12 cellular contexts compared by ENCODE assay signal in the genomic region with DNA sequence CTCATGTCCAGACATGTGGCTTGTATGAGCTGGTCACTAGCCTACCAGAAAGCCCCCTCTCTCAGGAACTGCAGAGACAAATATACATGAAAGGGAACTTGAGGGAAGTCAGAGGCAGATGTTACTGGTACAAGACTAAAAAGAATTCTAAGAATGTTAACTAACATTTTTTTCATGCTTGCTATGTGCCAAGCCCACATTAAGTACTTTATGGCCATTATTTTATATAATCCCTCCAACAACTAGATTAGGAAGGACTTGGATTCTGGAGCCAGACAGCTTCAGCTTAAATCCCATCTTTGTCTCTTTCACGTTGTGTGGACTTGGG. TPM values are rescaled to one million over a fixed set of nuclear protein-coding genes. Genes with fewer than 3 reads are reported as not detected.
DNase-seq lines count a peak whose midpoint lies in the region; ATAC-seq, FAIRE-seq and TF ChIP-seq lines count a peak whose summit lies in the region.
"Had no signal": no experiment of that assay in that cellular context is flagged by ENCODE, and none has a peak within 500 bp of the region (broad histone marks: within the 10 kb centered on the region; RNA-seq: fewer than 3 reads in every experiment).

No MANE protein-coding gene starts in this region.

- no peaks in the 10 kb centered on the region for H3K36me3 ChIP-seq in KMS-11 (ENCODE audit: insufficient read depth)
- no peaks in the 10 kb centered on the region for H3K36me3 ChIP-seq in astrocyte (ENCODE audit: insufficient read depth, low read length)

- H3K27me3 ChIP-seq in CD4-positive, alpha-beta T cell (ENCODE audit: control insufficient read depth, insufficient read depth, low read length), result no peaks in the 10 kb centered on the region
- H3K27me3 ChIP-seq in KMS-11 (ENCODE audit: insufficient read depth, low read depth) (no peaks in the 10 kb centered on the region), astrocyte (ENCODE audit: insufficient read depth, low read length) (no peaks in the 10 kb centered on the region)

- peaks cover 19% of the 10 kb centered on the region for H3K4me1 ChIP-seq in KMS-11 (ENCODE audit: low read depth, poor library complexity, severe bottlenecking)
- H3K4me1 ChIP-seq in astrocyte (ENCODE audit: insufficient read depth, low read length), result peaks cover 2% of the 10 kb centered on the region

- H2AFZ ChIP-seq in KMS-11 (ENCODE audit: low read depth) (no peak overlapping the region), astrocyte (ENCODE audit: low read depth, low read length) (peak overlapping the region; percentile 63)

- no peak for FAIRE-seq in astrocyte (lab: Jason Lieb, UNC)

- peak overlapping the region; percentile 5 for H3K27ac ChIP-seq in CD4-positive, alpha-beta T cell (ENCODE audit: low read depth, low read length)
- H3K27ac ChIP-seq in KMS-11, result peak overlapping the region; percentile 61; the same call in 1 of the 2 replicates
- no peak overlapping the region for H3K27ac ChIP-seq in astrocyte (ENCODE audit: low read depth, low read length)

- ATAC-seq in CD4-positive, alpha-beta T cell (ENCODE audit: poor library complexity), result no peak
- no peak for ATAC-seq in naive thymus-derived CD8-positive, alpha-beta T cell
- ATAC-seq in GM21576 (IDR thresholded peaks at IDR 0.05; ENCODE audit: unreplicated experiment), result no peak
- no peak for ATAC-seq in HG03108 (IDR thresholded peaks at IDR 0.05; ENCODE audit: unreplicated experiment)

- CTCF ChIA-PET in CD4-positive, alpha-beta T cell (lab: Charles Lee), result no interaction called here

- H3K9ac ChIP-seq in KMS-11 (no peak overlapping the region), astrocyte (ENCODE audit: low read length) (no peak overlapping the region)

- H3K9me3 ChIP-seq in CD4-positive, alpha-beta T cell (ENCODE audit: control insufficient read depth, low read length), result no peaks in the 10 kb centered on the region
- H3K9me3 ChIP-seq in astrocyte (ENCODE audit: insufficient read depth, low read depth, low read length), result no peaks in the 10 kb centered on the region

- no peak overlapping the region for H3K4me3 Mint-ChIP-seq in CD4-positive, alpha-beta T cell
- no peak overlapping the region for H3K4me3 Mint-ChIP-seq in astrocyte (ENCODE audit: unreplicated experiment)
- peak overlapping the region; percentile 33 to 78 (median 72) for H3K4me3 Mint-ChIP-seq in naive thymus-derived CD8-positive, alpha-beta T cell

- H3K4me1 Mint-ChIP-seq in CD4-positive, alpha-beta T cell (ENCODE audit: low read depth), result peaks cover 56% of the 10 kb centered on the region
- peaks cover 36% of the 10 kb centered on the region for H3K4me1 Mint-ChIP-seq in astrocyte (ENCODE audit: low read depth, unreplicated experiment)
- peaks cover 35 to 74% (median 70%) of the 10 kb centered on the region in 4 donors for H3K4me1 Mint-ChIP-seq in naive thymus-derived CD8-positive, alpha-beta T cell

- H3K4me3 ChIP-seq in KMS-11 (IDR thresholded peaks at IDR 0.05; ENCODE audit: insufficient read depth, low read depth, low read length) (no peak overlapping the region), astrocyte (ENCODE audit: insufficient read depth, low read depth, low read length) (no peak overlapping the region)

- H3K4me2 ChIP-seq in KMS-11 (no peak overlapping the region), astrocyte (ENCODE audit: low read length) (no peak overlapping the region)

- intact Hi-C loops in CD4-positive, alpha-beta T cell (cut with DNase I, micrococcal nuclease), result loop anchor here in 1 of 2 experiments (5.0 kb wide), 1 partner anchor 36 kb away; no protein-coding TSS in a partner anchor

- DNase-seq in CD4-positive, alpha-beta T cell, result no peak
- DNase-seq in astrocyte (ENCODE audit: low read depth), result peak; percentile 20
- DNase-seq in naive thymus-derived CD8-positive, alpha-beta T cell, result no peak
- no peak for DNase-seq in DMS53 (lab: John Stamatoyannopoulos, UW)
- DNase-seq in central memory CD4-positive, alpha-beta T cell, result no peak
- DNase-seq: activated CD4-positive, alpha-beta T cell treated with anti-CD3 and anti-CD28 coated beads for 4 hours; NCI-H2171; Right ventricle myocardium superior had no signal

- TF ChIP-seq CTCF in CD4-positive, alpha-beta T cell (IDR thresholded peaks at IDR 0.05), result no peak
- TF ChIP-seq CTCF in KMS-11 (conservative IDR thresholded peaks at IDR 0.05; ENCODE audit: low read depth, low read length), result no peak
- no peak for TF ChIP-seq CTCF in astrocyte (IDR thresholded peaks at IDR 0.05; ENCODE audit: insufficient read depth, low read depth, low read length)

- POLR2A ChIA-PET in CD4-positive, alpha-beta T cell (lab: Charles Lee), result interaction anchor here (1.1 to 2.1 kb wide), 3 partner anchors 9 to 25 kb away, joined by 3 to 7 read pairs (median 4); no protein-coding TSS in a partner anchor
- POLR2A ChIA-PET in naive thymus-derived CD8-positive, alpha-beta T cell (lab: Charles Lee), result interaction anchor here (1.2 to 16.3 kb wide), 3 partner anchors 9 to 21 kb away, joined by 3 to 416 read pairs (median 13); partner anchors contain the start of gene TTC9

- H3K9me3 Mint-ChIP-seq in CD4-positive, alpha-beta T cell, result no peaks in the 10 kb centered on the region
- H3K9me3 Mint-ChIP-seq in astrocyte (ENCODE audit: unreplicated experiment), result no peaks in the 10 kb centered on the region
- no peaks in the 10 kb centered on the region for H3K9me3 Mint-ChIP-seq in naive thymus-derived CD8-positive, alpha-beta T cell
- H3K9me3 Mint-ChIP-seq: activated naive CD4-positive, alpha-beta T cell treated with anti-CD3 and anti-CD28 coated beads, Interleukin-2, amount 50 U/mL, for 24 hours had no signal

- H4K20me1 ChIP-seq in KMS-11 (ENCODE audit: insufficient read depth) (no peaks in the 10 kb centered on the region), astrocyte (ENCODE audit: insufficient read depth, low read length) (no peaks in the 10 kb centered on the region)

- H3K79me2 ChIP-seq in KMS-11 (ENCODE audit: insufficient read depth, low read depth), result no peaks in the 10 kb centered on the region
- H3K79me2 ChIP-seq in astrocyte (ENCODE audit: insufficient read depth, low read length), result no peaks in the 10 kb centered on the region

- H3K27me3 Mint-ChIP-seq in CD4-positive, alpha-beta T cell, result no peaks in the 10 kb centered on the region
- H3K27me3 Mint-ChIP-seq in astrocyte (ENCODE audit: low read depth, unreplicated experiment), result no peaks in the 10 kb centered on the region
- H3K27me3 Mint-ChIP-seq in naive thymus-derived CD8-positive, alpha-beta T cell, result no peaks in the 10 kb centered on the region
- H3K27me3 Mint-ChIP-seq: activated naive CD4-positive, alpha-beta T cell treated with anti-CD3 and anti-CD28 coated beads, Interleukin-2, amount 50 U/mL, for 24 hours had no signal

- peaks cover 68% of the 10 kb centered on the region for H3K36me3 Mint-ChIP-seq in CD4-positive, alpha-beta T cell (ENCODE audit: low read depth)
- H3K36me3 Mint-ChIP-seq in astrocyte (ENCODE audit: low read depth, unreplicated experiment), result peaks cover 12% of the 10 kb centered on the region
- H3K36me3 Mint-ChIP-seq in naive thymus-derived CD8-positive, alpha-beta T cell, result peaks cover 5 to 45% (median 19%) of the 10 kb centered on the region in 3 donors

- peak overlapping the region; percentile 88 for H3K27ac Mint-ChIP-seq in CD4-positive, alpha-beta T cell
- peak overlapping the region; percentile 95 for H3K27ac Mint-ChIP-seq in astrocyte (ENCODE audit: unreplicated experiment)
- peak overlapping the region; percentile 89 to 98 (median 94) for H3K27ac Mint-ChIP-seq in naive thymus-derived CD8-positive, alpha-beta T cell

RNA-seq across cellular contexts. Expression of gene TTC9, which starts 24.6 kb away (rescaled TPM):
- 1 to 10 TPM; 6.8 to 7.0 TPM for total RNA-seq in CD4-positive, alpha-beta T cell
- 6.9 and 8.4 TPM in 2 replicates for total RNA-seq in astrocyte
- 10 to 100 TPM; 25.2 to 26.5 TPM for total RNA-seq in naive thymus-derived CD8-positive, alpha-beta T cell
- 10 to 100 TPM; 10.2 to 22.0 (median 10.6) TPM for polyA plus RNA-seq in naive thymus-derived CD8-positive, alpha-beta T cell

Comparison
In these comparisons a context has a peak if more than half of its experiments do, and no peak if none do; other contexts are left out.
1. H3K4me3 Mint-ChIP-seq: peak in naive thymus-derived CD8-positive, alpha-beta T cell (10 of 10); none in CD4-positive, alpha-beta T cell (single experiment) and astrocyte (single experiment).
2. Peak in every context shown above with its lines, with median percentiles within 50 percentile points of each other: H3K27ac Mint-ChIP-seq.